8 cellular contexts compared by ENCODE assay signal in genomic region chr21:34882719-34883131, GRCh38.
A peak's percentile ranks its signal among the peaks of the same experiment; 100 is the strongest.
DNase-seq lines count a peak whose midpoint lies in the region; ATAC-seq and TF ChIP-seq lines count a peak whose summit lies in the region.

No MANE protein-coding gene starts in this region.

- no peak for DNase-seq in AG10803 (ENCODE audit: low read depth)
- no peak for DNase-seq in SJSA1 (ENCODE audit: low read depth in 1 of 2, low spot score in 2 of 2)
- no peak for DNase-seq in left ventricle myocardium superior
- DNase-seq in iPS-NIHi7 (ENCODE audit: extremely low spot score) = no peak
- DNase-seq in NCI-H1436 (lab: John Stamatoyannopoulos, UW) = no peak

- H3K4me3 ChIP-seq in AG10803 (ENCODE audit: low read length) (peak overlapping the region; percentile 81), SJSA1 (peak overlapping the region; percentile 88; the same call in 1 of the 2 replicates)

- intact Hi-C loops in left ventricle myocardium superior (cut with micrococcal nuclease) = no loop called here

- peaks cover 78% of the 10 kb centered on the region for H3K36me3 ChIP-seq in SJSA1

- H3K4me1 ChIP-seq in SJSA1 (replicated peaks) = peaks cover 56% of the 10 kb centered on the region

- no peaks in the 10 kb centered on the region for H3K9me3 ChIP-seq in SJSA1 (replicated peaks)

- no peak for TF ChIP-seq CTCF in AG10803 (conservative IDR thresholded peaks at IDR 0.05; ENCODE audit: low read length)

- ATAC-seq in GM21576 (IDR thresholded peaks at IDR 0.05; ENCODE audit: unreplicated experiment) = peak; percentile 65
- peak; percentile 54 for ATAC-seq in left ventricle myocardium superior
- ATAC-seq in GM19351 (IDR thresholded peaks at IDR 0.05; ENCODE audit: unreplicated experiment) = no peak
- ATAC-seq in HG03139 (IDR thresholded peaks at IDR 0.05; ENCODE audit: unreplicated experiment) = no peak

- H3K27me3 ChIP-seq in SJSA1 (replicated peaks) = no peaks in the 10 kb centered on the region

- H3K27ac ChIP-seq in SJSA1 = peak overlapping the region; percentile 97

Comparison
In these comparisons a context has a peak if more than half of its experiments do, and no peak if none do; other contexts are left out.
1. ATAC-seq: peak in GM21576 (single experiment) and left ventricle myocardium superior (single experiment); none in GM19351 (single experiment) and HG03139 (single experiment).